ENCODE assay signal across 12 cellular contexts in genomic region chr20:23085415-23086055, GRCh38. TPM values are rescaled to one million over a fixed set of nuclear protein-coding genes. Genes with fewer than 3 reads are reported as not detected.
DNase-seq lines count a peak whose midpoint lies in the region; ATAC-seq and TF ChIP-seq lines count a peak whose summit lies in the region.
"Had no signal": no experiment of that assay in that cellular context is flagged by ENCODE, and none has a peak within 500 bp of the region (broad histone marks: within the 10 kb centered on the region; RNA-seq: fewer than 3 reads in every experiment).

No MANE protein-coding gene starts in this region.

- H3K36me3 ChIP-seq in mucosa of rectum (ENCODE audit: control insufficient read depth in 2 of 2, insufficient read depth in 2 of 2, low read length in 2 of 2), result no peaks in the 10 kb centered on the region
- peaks cover 0 to 6% (median 0%) of the 10 kb centered on the region in 4 donors for H3K36me3 ChIP-seq in upper lobe of left lung
- H3K36me3 ChIP-seq in smooth muscle cell (ENCODE audit: low read depth), result no peaks in the 10 kb centered on the region

- no peak for TF ChIP-seq EP300 in upper lobe of left lung (IDR thresholded peaks at IDR 0.05)

- H3K9me3 ChIP-seq in mucosa of rectum (ENCODE audit: control insufficient read depth in 2 of 2, low read length in 2 of 2), result no peaks in the 10 kb centered on the region
- no peaks in the 10 kb centered on the region for H3K9me3 ChIP-seq in upper lobe of left lung
- H3K9me3 ChIP-seq in smooth muscle cell (replicated peaks; ENCODE audit: low read depth), result no peaks in the 10 kb centered on the region
- H3K9me3 ChIP-seq: A549 had no signal

- peak overlapping the region; percentile 76 to 84 for H3K27ac ChIP-seq in mucosa of rectum (ENCODE audit: low read depth in 2 of 2, low read length in 2 of 2)
- H3K27ac ChIP-seq in upper lobe of left lung, result peak overlapping the region; percentile 89 to 97 (median 92)
- no peak overlapping the region for H3K27ac ChIP-seq in smooth muscle cell (ENCODE audit: low read depth)
- H3K27ac ChIP-seq: A549 had no signal

- no peaks in the 10 kb centered on the region for H3K4me1 ChIP-seq in mucosa of rectum (ENCODE audit: control insufficient read depth in 2 of 2, insufficient read depth in 2 of 2, low read length in 2 of 2)
- peaks cover 20 to 73% (median 31%) of the 10 kb centered on the region in 4 donors for H3K4me1 ChIP-seq in upper lobe of left lung
- no peaks in the 10 kb centered on the region for H3K4me1 ChIP-seq in smooth muscle cell (ENCODE audit: low read depth)
- H3K4me1 ChIP-seq: A549 had no signal

- H3K27ac Mint-ChIP-seq in T-helper 2 cell treated with Interferon-gamma antibody and Interleukin-4, amounts not matched to agents 5 μg/mL and 100 μg/mL, for 36 hours, result peak overlapping the region; percentile 87

- peak overlapping the region in 1 of 2 donors; percentile 50 for H3K4me3 ChIP-seq in mucosa of rectum (ENCODE audit: low read length in 2 of 2)
- H3K4me3 ChIP-seq in upper lobe of left lung, result peak overlapping the region; percentile 39 to 54 (median 46)
- H3K4me3 ChIP-seq in smooth muscle cell, result no peak overlapping the region
- H3K4me3 ChIP-seq: A549 had no signal

- DNase-seq in T-helper 2 cell treated with Interferon-gamma antibody and Interleukin-4, amounts not matched to agents 5 μg/mL and 100 μg/mL, for 36 hours (ENCODE audit: low spot score), result no peak
- DNase-seq in T-helper 2 cell (no peak), upper lobe of left lung (peak in 1 of 2 donors; percentile 72), smooth muscle cell (lab: John Stamatoyannopoulos, UW; ENCODE audit: unreplicated experiment) (no peak), DMS 273 (lab: John Stamatoyannopoulos, UW; ENCODE audit: unreplicated experiment) (no peak)
- peak; percentile 1 for DNase-seq in central memory CD4-positive, alpha-beta T cell
- DNase-seq: activated naive CD4-positive, alpha-beta T cell treated with anti-CD3 and anti-CD28 coated beads, Interleukin-2, amount 50 U/mL, for 16 hours; NCI-H2171 treated with DMSO at 0.1 percent for 48 hours had no signal

- no peaks in the 10 kb centered on the region for H4K20me1 ChIP-seq in smooth muscle cell (ENCODE audit: low read depth)

- H3K9ac ChIP-seq in mucosa of rectum (ENCODE audit: low read depth in 1 of 2, low read length in 2 of 2) (peak overlapping the region in 1 of 2 donors; percentile 52), smooth muscle cell (ENCODE audit: low read depth) (no peak overlapping the region)

- H3K4me3 Mint-ChIP-seq in T-helper 2 cell treated with Interferon-gamma antibody and Interleukin-4, amounts not matched to agents 5 μg/mL and 100 μg/mL, for 36 hours, result peak overlapping the region; percentile 66
- H3K4me3 Mint-ChIP-seq: neural crest cell had no signal

- H2AFZ ChIP-seq in smooth muscle cell (ENCODE audit: low read depth), result no peak overlapping the region

- no peak for ATAC-seq in upper lobe of left lung (ENCODE audit: low FRiP score in 2 of 2)
- no peak for ATAC-seq in HG03280 (IDR thresholded peaks at IDR 0.05; ENCODE audit: unreplicated experiment)
- ATAC-seq: A549 had no signal

- no peaks in the 10 kb centered on the region for H3K79me2 ChIP-seq in smooth muscle cell (ENCODE audit: low read depth)

- H3K27me3 Mint-ChIP-seq in T-helper 2 cell treated with Interferon-gamma antibody and Interleukin-4, amounts not matched to agents 5 μg/mL and 100 μg/mL, for 36 hours (ENCODE audit: low read depth), result peaks cover 6% of the 10 kb centered on the region

- H3K4me1 Mint-ChIP-seq in T-helper 2 cell treated with Interferon-gamma antibody and Interleukin-4, amounts not matched to agents 5 μg/mL and 100 μg/mL, for 36 hours (ENCODE audit: low read depth), result peaks cover 24% of the 10 kb centered on the region

- no peak for TF ChIP-seq POLR2A in upper lobe of left lung (IDR thresholded peaks at IDR 0.05)

- WGBS in upper lobe of left lung, 2 donors, result 54% methylated on average over 12 of the region's 24 CpGs; no CpG with 5 or more reads in 1 of the 2 donors
- 96% methylated on average over 23 of the region's 24 CpGs for WGBS in smooth muscle cell (ENCODE audit: low lambda C conversion rate)

- no peaks in the 10 kb centered on the region for H3K27me3 ChIP-seq in mucosa of rectum (ENCODE audit: control insufficient read depth in 2 of 2, insufficient read depth in 2 of 2, low read length in 2 of 2)
- no peaks in the 10 kb centered on the region for H3K27me3 ChIP-seq in upper lobe of left lung
- no peaks in the 10 kb centered on the region for H3K27me3 ChIP-seq in smooth muscle cell (ENCODE audit: low read depth)

- no peaks in the 10 kb centered on the region for H3K9me3 Mint-ChIP-seq in T-helper 2 cell treated with Interferon-gamma antibody and Interleukin-4, amounts not matched to agents 5 μg/mL and 100 μg/mL, for 36 hours
- H3K9me3 Mint-ChIP-seq: neural crest cell had no signal

- H3K36me3 Mint-ChIP-seq in T-helper 2 cell treated with Interferon-gamma antibody and Interleukin-4, amounts not matched to agents 5 μg/mL and 100 μg/mL, for 36 hours (ENCODE audit: low read depth), result no peaks in the 10 kb centered on the region

- H3K4me2 ChIP-seq in smooth muscle cell, result no peak overlapping the region
- H3K4me2 ChIP-seq: A549 had no signal

- H3F3A ChIP-seq in smooth muscle cell (ENCODE audit: low read depth), result no peaks in the 10 kb centered on the region

- no peak for TF ChIP-seq CTCF in upper lobe of left lung (IDR thresholded peaks at IDR 0.05)
- no peak for TF ChIP-seq CTCF in smooth muscle cell (IDR thresholded peaks at IDR 0.05; ENCODE audit: borderline replicate concordance, insufficient read depth, poor library complexity, severe bottlenecking)

RNA-seq across cellular contexts. Expression of gene CD93, which starts 0.6 kb away (rescaled TPM):
- 100 to 1,000 TPM in 1 of 6 donors, 10 to 100 TPM in 5; 25.1 to 160 (median 68.8) TPM for total RNA-seq in upper lobe of left lung
- total RNA-seq in smooth muscle cell, result not detected in 2 replicates
- polyA plus RNA-seq in smooth muscle cell, result not detected in 2 replicates
- polyA plus RNA-seq: A549 had no signal

RNA-seq across cellular contexts. Expression of gene THBD, which starts 36.1 kb away (rescaled TPM):
- 100 to 1,000 TPM in 3 of 6 donors, 10 to 100 TPM in 3; 17.8 to 235 (median 88.1) TPM for total RNA-seq in upper lobe of left lung
- total RNA-seq in smooth muscle cell, result 8.4 and 9.9 TPM in 2 replicates
- 10.0 and 10.5 TPM in 2 replicates for polyA plus RNA-seq in smooth muscle cell

RNA-seq across cellular contexts. Expression of gene SSTR4, which starts 50.4 kb away (rescaled TPM):
- total RNA-seq in upper lobe of left lung, result under 1 TPM in 1 of 6 donors, not detected in 5; 0.30 TPM
- 0.09 TPM in 1 of 2 replicates, not detected in the other for total RNA-seq in smooth muscle cell
- not detected in 2 replicates for polyA plus RNA-seq in smooth muscle cell
- total RNA-seq: neural crest cell had no signal

Comparison
In these comparisons a context has a peak if more than half of its experiments do, and no peak if none do; other contexts are left out.
1. RNA of gene CD93, which starts 0.6 kb away (total RNA-seq): 25.1 to 160 TPM in upper lobe of left lung; not detected in smooth muscle cell; every median in the first group is over 10 times any median in the second.